Comparison of ENCODE assay signal across 15 cellular contexts in the genomic region with DNA sequence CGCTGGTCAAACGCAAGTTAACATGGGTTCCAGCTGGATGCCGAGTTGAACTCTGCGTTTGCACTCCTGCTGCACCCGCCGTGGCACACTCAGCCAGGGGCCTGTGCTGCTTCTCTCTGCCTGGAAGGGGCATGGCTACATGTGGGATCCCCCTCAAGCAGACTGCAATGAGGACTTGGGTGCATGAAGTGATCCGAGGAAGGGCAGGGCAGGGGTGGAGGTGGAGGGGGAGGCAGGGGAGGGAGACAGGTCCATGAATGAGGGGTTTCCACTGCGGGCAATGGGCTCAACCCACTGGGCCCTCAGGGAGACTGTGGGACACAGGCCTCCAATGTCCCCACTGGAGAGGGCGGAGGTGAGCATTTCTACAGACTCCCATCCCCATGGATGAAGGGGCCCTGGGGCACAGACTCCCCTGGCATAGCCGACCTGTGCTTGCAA.
DNase-seq lines count a peak whose midpoint lies in the region; ATAC-seq and TF ChIP-seq lines count a peak whose summit lies in the region.
"Had no signal": no experiment of that assay in that cellular context is flagged by ENCODE, and none has a peak within 500 bp of the region (broad histone marks: within the 10 kb centered on the region; RNA-seq: fewer than 3 reads in every experiment).

No MANE protein-coding gene starts in this region.

- H3K9me3 ChIP-seq in heart left ventricle (no peaks in the 10 kb centered on the region), ovary (no peaks in the 10 kb centered on the region), endodermal cell (ENCODE audit: control insufficient read depth, low read length) (peaks cover 6% of the 10 kb centered on the region)
- H3K9me3 ChIP-seq: neutrophil had no signal

- no peak overlapping the region for H3K9ac ChIP-seq in endodermal cell (ENCODE audit: extremely low read depth, low read length, poor library complexity, severe bottlenecking)

- TF ChIP-seq CTCF in heart left ventricle (IDR thresholded peaks at IDR 0.05) (no peak), chondrocyte (IDR thresholded peaks at IDR 0.05) (no peak), ovary (IDR thresholded peaks at IDR 0.05) (no peak), endodermal cell (conservative IDR thresholded peaks at IDR 0.05) (no peak)

- H3K36me3 ChIP-seq in heart left ventricle, result no peaks in the 10 kb centered on the region
- H3K36me3 ChIP-seq in ovary, result no peaks in the 10 kb centered on the region
- no peaks in the 10 kb centered on the region for H3K36me3 ChIP-seq in endodermal cell (ENCODE audit: control insufficient read depth, insufficient read depth, low read length)
- H3K36me3 ChIP-seq: HAP-1, neutrophil had no signal

- no peaks in the 10 kb centered on the region for H3K36me3 Mint-ChIP-seq in chondrocyte (ENCODE audit: low read depth)
- no peaks in the 10 kb centered on the region for H3K36me3 Mint-ChIP-seq in endodermal cell (ENCODE audit: low read depth)
- H3K36me3 Mint-ChIP-seq: mesothelial cell of epicardium had no signal

- H3K27me3 Mint-ChIP-seq in chondrocyte (ENCODE audit: low read depth) (no peaks in the 10 kb centered on the region), endodermal cell (ENCODE audit: insufficient read depth) (no peaks in the 10 kb centered on the region)
- H3K27me3 Mint-ChIP-seq: activated B cell treated with CpG ODN at 0.5 μM for 24 hours had no signal

- peak overlapping the region; percentile 80 to 96 (median 90) for H3K27ac ChIP-seq in heart left ventricle
- no peak overlapping the region for H3K27ac ChIP-seq in ovary
- no peak overlapping the region for H3K27ac ChIP-seq in endodermal cell (ENCODE audit: low read depth, low read length)
- H3K27ac ChIP-seq: neutrophil had no signal

- ATAC-seq in heart left ventricle, result no peak
- ATAC-seq in left ventricle myocardium superior, result no peak

- H3K4me3 Mint-ChIP-seq in chondrocyte (ENCODE audit: unreplicated experiment) (no peak overlapping the region), endodermal cell (no peak overlapping the region)
- H3K4me3 Mint-ChIP-seq: activated B cell treated with CpG ODN at 0.5 μM for 24 hours, mesothelial cell of epicardium had no signal

- H3K4me1 Mint-ChIP-seq in chondrocyte (ENCODE audit: low read depth), result peaks cover 50% of the 10 kb centered on the region
- H3K4me1 Mint-ChIP-seq in endodermal cell, result peaks cover 3% of the 10 kb centered on the region

- no peaks in the 10 kb centered on the region for H3K27me3 ChIP-seq in heart left ventricle
- H3K27me3 ChIP-seq in ovary, result no peaks in the 10 kb centered on the region
- no peaks in the 10 kb centered on the region for H3K27me3 ChIP-seq in endodermal cell (ENCODE audit: control insufficient read depth, insufficient read depth, low read length, poor library complexity, severe bottlenecking)
- H3K27me3 ChIP-seq: neutrophil had no signal

- DNase-seq in heart left ventricle (peak in 1 of 5 donors; percentile 19), left ventricle myocardium superior (no peak), chondrocyte (ENCODE audit: low spot score) (no peak), ovary (peak in 3 of 5 donors; percentile 5 to 29 (median 6)), endodermal cell (no peak), occipital lobe (lab: John Stamatoyannopoulos, UW) (no peak), activated gamma-delta T cell (lab: John Stamatoyannopoulos, UW) (no peak)
- DNase-seq: activated B cell treated with CpG ODN at 0.5 μM for 24 hours, amniotic stem cell, MM.1S, NCI-H2081, NCI-H69 had no signal

- TF ChIP-seq EP300 in ovary (IDR thresholded peaks at IDR 0.05), result no peak

- H3K27ac Mint-ChIP-seq in chondrocyte (ENCODE audit: unreplicated experiment) (peak overlapping the region; percentile 54), endodermal cell (no peak overlapping the region)
- H3K27ac Mint-ChIP-seq: mesothelial cell of epicardium had no signal

- H3K4me3 ChIP-seq in heart left ventricle (no peak overlapping the region), ovary (no peak overlapping the region), endodermal cell (ENCODE audit: low read length) (no peak overlapping the region)
- H3K4me3 ChIP-seq: HAP-1 had no signal

- 95 to 98% (median 96%) methylated on average over 10 of the region's 10 CpGs for WGBS in heart left ventricle, 4 donors
- WGBS in ovary, 3 donors, result 93 to 94% (median 93%) methylated on average over 10 of the region's 10 CpGs
- WGBS in endodermal cell (ENCODE audit: insufficient coverage in 1 of 2, insufficient read length in 1 of 2), 2 experiments, result 60 to 95% methylated on average over 1 to 10 of the region's 10 CpGs

- TF ChIP-seq POLR2A in heart left ventricle (IDR thresholded peaks at IDR 0.05) (no peak), ovary (IDR thresholded peaks at IDR 0.05) (no peak)

- H3K4me1 ChIP-seq in heart left ventricle (peaks cover 8 to 38% (median 25%) of the 10 kb centered on the region in 12 donors), ovary (ENCODE audit: insufficient read depth) (peaks cover 3% of the 10 kb centered on the region), endodermal cell (ENCODE audit: control insufficient read depth, insufficient read depth, low read length) (no peaks in the 10 kb centered on the region)

- no peaks in the 10 kb centered on the region for H3K9me3 Mint-ChIP-seq in chondrocyte (ENCODE audit: low read depth)
- H3K9me3 Mint-ChIP-seq in endodermal cell, result peaks cover 11% of the 10 kb centered on the region
- H3K9me3 Mint-ChIP-seq: activated B cell treated with CpG ODN at 0.5 μM for 24 hours had no signal

- intact Hi-C loops in heart left ventricle (cut with DNase I) (loop anchor here in 2 of 10 donors (2.0 to 5.0 kb wide), 2 partner anchors 31 to 258 kb away; no protein-coding TSS in a partner anchor), left ventricle myocardium superior (cut with micrococcal nuclease) (no loop called here), ovary (cut with DNase I) (no loop called here)

Comparison
In these comparisons a context has a peak if more than half of its experiments do, and no peak if none do; other contexts are left out.
1. DNase-seq: peak in ovary (3 of 5); none in left ventricle myocardium superior (single experiment), chondrocyte (single experiment), endodermal cell (single experiment), occipital lobe (single experiment) and activated gamma-delta T cell (single experiment).
2. H3K27ac ChIP-seq: peak in heart left ventricle (12 of 12); none in ovary (0 of 2) and endodermal cell (single experiment).